In genomic region chr10:78634389-78634815, GRCh38 we compare ENCODE assay signal across 10 cellular contexts.
DNase-seq lines count a peak whose midpoint lies in the region; ATAC-seq, FAIRE-seq and TF ChIP-seq lines count a peak whose summit lies in the region.
"Had no signal": no experiment of that assay in that cellular context is flagged by ENCODE, and none has a peak within 500 bp of the region (broad histone marks: within the 10 kb centered on the region; RNA-seq: fewer than 3 reads in every experiment).

No MANE protein-coding gene starts in this region.

- H3K27ac Mint-ChIP-seq in chondrocyte (ENCODE audit: unreplicated experiment) (peak overlapping the region; percentile 34), neural crest cell (ENCODE audit: unreplicated experiment) (peak overlapping the region; percentile 7)
- no peak overlapping the region for H3K27ac Mint-ChIP-seq in activated CD8-positive, alpha-beta T cell treated with anti-CD3 and anti-CD28 coated beads, Interleukin-2, amount 10 ng/mL, durations not matched to agents 7 days and 5 days
- H3K27ac Mint-ChIP-seq: activated naive CD8-positive, alpha-beta T cell treated with anti-CD3 and anti-CD28 coated beads for 36 hours had no signal

- CTCF ChIA-PET in activated CD8-positive, alpha-beta T cell treated with anti-CD3 and anti-CD28 coated beads, Interleukin-2, amount 10 ng/mL, durations not matched to agents 7 days and 5 days (lab: Charles Lee): no interaction called here

- TF ChIP-seq CTCF in chondrocyte (IDR thresholded peaks at IDR 0.05) (no peak), neural crest cell (conservative IDR thresholded peaks at IDR 0.05) (no peak)

- H3K9me3 Mint-ChIP-seq in chondrocyte (ENCODE audit: low read depth): no peaks in the 10 kb centered on the region
- peaks cover 3% of the 10 kb centered on the region for H3K9me3 Mint-ChIP-seq in neural crest cell
- H3K9me3 Mint-ChIP-seq in activated CD8-positive, alpha-beta T cell treated with anti-CD3 and anti-CD28 coated beads, Interleukin-2, amount 10 ng/mL, durations not matched to agents 7 days and 5 days (ENCODE audit: insufficient read depth): no peaks in the 10 kb centered on the region
- H3K9me3 Mint-ChIP-seq: activated naive CD8-positive, alpha-beta T cell treated with anti-CD3 and anti-CD28 coated beads for 36 hours had no signal

- DNase-seq in GM12891 (ENCODE audit: insufficient read length, low spot score): no peak
- DNase-seq in chondrocyte (ENCODE audit: low spot score): no peak
- no peak for DNase-seq in neural crest cell (ENCODE audit: low read depth, low spot score)
- DNase-seq in NCI-H1930 (lab: John Stamatoyannopoulos, UW): no peak
- DNase-seq in activated CD8-positive, alpha-beta T cell treated with anti-CD3 and anti-CD28 coated beads, Interleukin-2, amount 10 ng/mL, durations not matched to agents 7 days and 5 days: no peak
- DNase-seq in NOMO-1 (lab: John Stamatoyannopoulos, UW; ENCODE audit: unreplicated experiment in 2 of 2): no peak
- no peak for DNase-seq in NCI-H1048 (lab: John Stamatoyannopoulos, UW)
- DNase-seq: activated naive CD8-positive, alpha-beta T cell treated with anti-CD3 and anti-CD28 coated beads for 36 hours; NCI-H146 had no signal

- FAIRE-seq in GM12891 (lab: Jason Lieb, UNC): no peak

- ATAC-seq in HG03159 (IDR thresholded peaks at IDR 0.05; ENCODE audit: unreplicated experiment): peak; percentile 71
- no peak for ATAC-seq in activated CD8-positive, alpha-beta T cell treated with anti-CD3 and anti-CD28 coated beads, Interleukin-2, amount 10 ng/mL, durations not matched to agents 7 days and 5 days

- H3K36me3 Mint-ChIP-seq in chondrocyte (ENCODE audit: low read depth) (no peaks in the 10 kb centered on the region), neural crest cell (ENCODE audit: low read depth) (no peaks in the 10 kb centered on the region)
- no peaks in the 10 kb centered on the region for H3K36me3 Mint-ChIP-seq in activated CD8-positive, alpha-beta T cell treated with anti-CD3 and anti-CD28 coated beads, Interleukin-2, amount 10 ng/mL, durations not matched to agents 7 days and 5 days (ENCODE audit: low read depth)
- H3K36me3 Mint-ChIP-seq: activated naive CD8-positive, alpha-beta T cell treated with anti-CD3 and anti-CD28 coated beads for 36 hours had no signal

- no peak overlapping the region for H3K4me3 Mint-ChIP-seq in chondrocyte (ENCODE audit: unreplicated experiment)
- H3K4me3 Mint-ChIP-seq in neural crest cell: no peak overlapping the region
- H3K4me3 Mint-ChIP-seq in activated CD8-positive, alpha-beta T cell treated with anti-CD3 and anti-CD28 coated beads, Interleukin-2, amount 10 ng/mL, durations not matched to agents 7 days and 5 days: no peak overlapping the region
- H3K4me3 Mint-ChIP-seq: activated naive CD8-positive, alpha-beta T cell treated with anti-CD3 and anti-CD28 coated beads for 36 hours had no signal

- POLR2A ChIA-PET in activated CD8-positive, alpha-beta T cell treated with anti-CD3 and anti-CD28 coated beads, Interleukin-2, amount 10 ng/mL, durations not matched to agents 7 days and 5 days (lab: Charles Lee): no interaction called here

- H3K27me3 Mint-ChIP-seq in chondrocyte (ENCODE audit: low read depth): no peaks in the 10 kb centered on the region
- H3K27me3 Mint-ChIP-seq in neural crest cell (ENCODE audit: low read depth): no peaks in the 10 kb centered on the region
- peaks cover 3% of the 10 kb centered on the region for H3K27me3 Mint-ChIP-seq in activated CD8-positive, alpha-beta T cell treated with anti-CD3 and anti-CD28 coated beads, Interleukin-2, amount 10 ng/mL, durations not matched to agents 7 days and 5 days (ENCODE audit: low read depth)
- H3K27me3 Mint-ChIP-seq: activated naive CD8-positive, alpha-beta T cell treated with anti-CD3 and anti-CD28 coated beads for 36 hours had no signal

- no peak for TF ChIP-seq POLR2A in GM12891 (IDR thresholded peaks at IDR 0.05; ENCODE audit: low read depth, low read length)

- H3K4me1 Mint-ChIP-seq in chondrocyte (ENCODE audit: low read depth) (peaks cover 35% of the 10 kb centered on the region), neural crest cell (peaks cover 9% of the 10 kb centered on the region)
- no peaks in the 10 kb centered on the region for H3K4me1 Mint-ChIP-seq in activated CD8-positive, alpha-beta T cell treated with anti-CD3 and anti-CD28 coated beads, Interleukin-2, amount 10 ng/mL, durations not matched to agents 7 days and 5 days (ENCODE audit: low read depth)
- H3K4me1 Mint-ChIP-seq: activated naive CD8-positive, alpha-beta T cell treated with anti-CD3 and anti-CD28 coated beads for 36 hours had no signal

TF ChIP-seq in GM12891, 5 proteins besides CTCF, POLR2A, EP300 and RAD21:
- TF ChIP-seq SPI1 (IDR thresholded peaks at IDR 0.05; ENCODE audit: low read depth, low read length) (peak; percentile 88), POLR2AphosphoS5 (IDR thresholded peaks at IDR 0.05; ENCODE audit: low read depth, low read length) (no peak), PAX5 (IDR thresholded peaks at IDR 0.05; ENCODE audit: insufficient read depth, low read length, severe bottlenecking) (no peak), POU2F2 (IDR thresholded peaks at IDR 0.05; ENCODE audit: low read depth, low read length) (no peak)
